In genomic region chr15:55343168-55343567, GRCh38 we compare ENCODE assay signal across 16 cellular contexts.
DNase-seq lines count a peak whose midpoint lies in the region; ATAC-seq and TF ChIP-seq lines count a peak whose summit lies in the region.
"Had no signal": no experiment of that assay in that cellular context is flagged by ENCODE, and none has a peak within 500 bp of the region (broad histone marks: within the 10 kb centered on the region; RNA-seq: fewer than 3 reads in every experiment).

No MANE protein-coding gene starts in this region.

- peaks cover 21% of the 10 kb centered on the region for H3K4me1 ChIP-seq in adipocyte (ENCODE audit: control insufficient read depth, insufficient read depth, low read length)
- H3K4me1 ChIP-seq in neutrophil (ENCODE audit: control insufficient read depth in 1 of 2, insufficient read depth in 1 of 2, low read depth in 1 of 2, low read length in 1 of 2) = peaks cover 12 to 17% of the 10 kb centered on the region in 2 experiments

- H3K36me3 ChIP-seq in adipocyte (ENCODE audit: control insufficient read depth, insufficient read depth, low read length, severe bottlenecking) (peaks cover 22% of the 10 kb centered on the region), neutrophil (peaks cover 76% of the 10 kb centered on the region)

- H3K9ac ChIP-seq in adipocyte (ENCODE audit: low read length) = no peak overlapping the region

- ATAC-seq in stimulated activated memory B cell treated with anti-CD40 and anti-IgM and Interleukin-4, amounts not matched to agents 10 μg/mL and 1 μg/mL and 100 μg/mL, for 72 hours = no peak
- no peak for ATAC-seq in GM19023 (IDR thresholded peaks at IDR 0.05; ENCODE audit: unreplicated experiment)
- ATAC-seq: activated CD4-positive, CD25-positive, alpha-beta regulatory T cell treated with anti-CD3 and anti-CD28 coated beads, Interleukin-2, amount 50 U/mL, for 24 hours; CD8-positive, alpha-beta T cell; stimulated activated naive B cell treated with anti-CD40 and anti-IgM and Interleukin-4, amounts not matched to agents 10 μg/mL and 1 μg/mL and 100 μg/mL, for 72 hours; T-helper 17 cell had no signal

- no peaks in the 10 kb centered on the region for H3K4me1 Mint-ChIP-seq in stimulated activated memory B cell treated with anti-CD40 and anti-IgM and Interleukin-4, amounts not matched to agents 10 μg/mL and 1 μg/mL and 100 μg/mL, for 72 hours
- H3K4me1 Mint-ChIP-seq: stimulated activated naive B cell treated with anti-CD40 and anti-IgM and Interleukin-4, amounts not matched to agents 10 μg/mL and 1 μg/mL and 100 μg/mL, for 72 hours; T-helper 17 cell had no signal

- peaks cover 45% of the 10 kb centered on the region for H3K36me3 Mint-ChIP-seq in stimulated activated memory B cell treated with anti-CD40 and anti-IgM and Interleukin-4, amounts not matched to agents 10 μg/mL and 1 μg/mL and 100 μg/mL, for 72 hours

- no peak overlapping the region for H3K27ac Mint-ChIP-seq in stimulated activated memory B cell treated with anti-CD40 and anti-IgM and Interleukin-4, amounts not matched to agents 10 μg/mL and 1 μg/mL and 100 μg/mL, for 72 hours

- DNase-seq in EH (ENCODE audit: low read depth) (peak; percentile 47), NCI-H1694 (lab: John Stamatoyannopoulos, UW) (peak; percentile 24), adipocyte (ENCODE audit: low read depth) (peak; percentile 48), NCI-H345 treated with DMSO at 0.1 percent for 48 hours (lab: John Stamatoyannopoulos, UW; ENCODE audit: unreplicated experiment) (no peak)
- DNase-seq in stimulated activated CD4-positive, alpha-beta T cell treated with anti-CD3 and anti-CD28 coated beads, Interleukin-12 subunit alpha, Interleukin-12 subunit beta, amount 100 ng/mL, for 4 hours = no peak
- DNase-seq: activated naive CD4-positive, alpha-beta T cell treated with anti-CD3 and anti-CD28 coated beads, Interleukin-2, amount 50 U/mL, for 16 hours; CD8-positive, alpha-beta T cell; central memory CD4-positive, alpha-beta T cell; NCI-H510A; stimulated activated CD4-positive, alpha-beta T cell treated with anti-CD3 and anti-CD28 coated beads, Interleukin-4, amount 100 ng/mL, for 1 hour; stimulated activated naive B cell treated with anti-CD40 and anti-IgM and Interleukin-4, amounts not matched to agents 10 μg/mL and 1 μg/mL and 100 μg/mL, for 72 hours; T-helper 17 cell had no signal

- H3K27ac ChIP-seq in neutrophil = peak overlapping the region; percentile 80

- no peaks in the 10 kb centered on the region for H3K9me3 Mint-ChIP-seq in stimulated activated memory B cell treated with anti-CD40 and anti-IgM and Interleukin-4, amounts not matched to agents 10 μg/mL and 1 μg/mL and 100 μg/mL, for 72 hours
- H3K9me3 Mint-ChIP-seq: CD8-positive, alpha-beta T cell; stimulated activated naive B cell treated with anti-CD40 and anti-IgM and Interleukin-4, amounts not matched to agents 10 μg/mL and 1 μg/mL and 100 μg/mL, for 72 hours had no signal

- no peak for TF ChIP-seq CTCF in neutrophil (IDR thresholded peaks at IDR 0.05)

- H3K4me3 ChIP-seq in adipocyte (ENCODE audit: low read length) (no peak overlapping the region), neutrophil (ENCODE audit: low read depth in 1 of 2, low read length in 1 of 2) (no peak overlapping the region)

- H3K27me3 ChIP-seq in adipocyte (replicated peaks; ENCODE audit: control insufficient read depth, insufficient read depth, low read length) (no peaks in the 10 kb centered on the region), neutrophil (no peaks in the 10 kb centered on the region)

- no peaks in the 10 kb centered on the region for H3K9me3 ChIP-seq in adipocyte (ENCODE audit: control insufficient read depth, low read length)
- no peaks in the 10 kb centered on the region for H3K9me3 ChIP-seq in neutrophil

- H3K27me3 Mint-ChIP-seq in stimulated activated memory B cell treated with anti-CD40 and anti-IgM and Interleukin-4, amounts not matched to agents 10 μg/mL and 1 μg/mL and 100 μg/mL, for 72 hours = no peaks in the 10 kb centered on the region
- H3K27me3 Mint-ChIP-seq: stimulated activated naive B cell treated with anti-CD40 and anti-IgM and Interleukin-4, amounts not matched to agents 10 μg/mL and 1 μg/mL and 100 μg/mL, for 72 hours; T-helper 17 cell had no signal

- no peak overlapping the region for H3K4me3 Mint-ChIP-seq in stimulated activated memory B cell treated with anti-CD40 and anti-IgM and Interleukin-4, amounts not matched to agents 10 μg/mL and 1 μg/mL and 100 μg/mL, for 72 hours
- H3K4me3 Mint-ChIP-seq: CD8-positive, alpha-beta T cell; stimulated activated naive B cell treated with anti-CD40 and anti-IgM and Interleukin-4, amounts not matched to agents 10 μg/mL and 1 μg/mL and 100 μg/mL, for 72 hours; T-helper 17 cell had no signal

Comparison
In these comparisons a context has a peak if more than half of its experiments do, and no peak if none do; other contexts are left out.
1. DNase-seq: peak in EH (single experiment), NCI-H1694 (single experiment) and adipocyte (single experiment); none in NCI-H345 treated with DMSO at 0.1 percent for 48 hours (single experiment) and stimulated activated CD4-positive, alpha-beta T cell treated with anti-CD3 and anti-CD28 coated beads, Interleukin-12 subunit alpha, Interleukin-12 subunit beta, amount 100 ng/mL, for 4 hours (single experiment).